Comparison of ENCODE assay signal across 1 cellular context in genomic region chr16:27204232-27204915, GRCh38.
TF ChIP-seq lines count a peak whose summit lies in the region.

No MANE protein-coding gene starts in this region.

TF ChIP-seq in H1, 55 proteins besides CTCF, POLR2A, EP300 and RAD21 (continued from another document):
- TF ChIP-seq ATF2 (IDR thresholded peaks at IDR 0.05; ENCODE audit: low read length) (no peak), POLR2AphosphoS5 (IDR thresholded peaks at IDR 0.05; ENCODE audit: low read depth, low read length) (no peak), CBX8 (IDR thresholded peaks at IDR 0.05; ENCODE audit: borderline replicate concordance, low read depth, low read length) (no peak)
